14 cellular contexts compared by ENCODE assay signal in genomic region chr12:52187640-52188039, GRCh38. TPM values are rescaled to one million over a fixed set of nuclear protein-coding genes. Genes with fewer than 3 reads are reported as not detected.
"Had no signal": no experiment of that assay in that cellular context is flagged by ENCODE, and none has a peak within 500 bp of the region (broad histone marks: within the 10 kb centered on the region; RNA-seq: fewer than 3 reads in every experiment).

No MANE protein-coding gene starts in this region.

- H3K36me3 ChIP-seq: gastroesophageal sphincter, left ventricle myocardium inferior, pancreas, suprapubic skin had no signal

- H3K9me3 ChIP-seq: gastroesophageal sphincter, left ventricle myocardium inferior, pancreas, suprapubic skin had no signal

- H3K27me3 ChIP-seq: gastroesophageal sphincter, pancreas, suprapubic skin had no signal

- H3K4me3 ChIP-seq: gastroesophageal sphincter, left ventricle myocardium inferior, pancreas, suprapubic skin had no signal

- H3K27ac ChIP-seq: left ventricle myocardium inferior had no signal

- ATAC-seq: activated CD8-positive, alpha-beta T cell treated with anti-CD3 and anti-CD28 coated beads, Interleukin-2, amount 10 ng/mL, durations not matched to agents 7 days and 5 days; gastroesophageal sphincter; pancreas; stimulated activated naive CD8-positive, alpha-beta T cell treated with anti-CD3 and anti-CD28 coated beads, Interleukin-15, Interleukin-2, amounts not matched to agents 100 U/mL and 50 U/mL, for 24 hours had no signal

- DNase-seq: activated CD4-positive, alpha-beta T cell treated with anti-CD3 and anti-CD28 coated beads for 48 hours; activated CD8-positive, alpha-beta memory T cell treated with anti-CD3 and anti-CD28 coated beads, Interleukin-2, amount 50 U/mL, for 48 hours; activated CD8-positive, alpha-beta T cell treated with anti-CD3 and anti-CD28 coated beads, Interleukin-2, amount 10 ng/mL, durations not matched to agents 7 days and 5 days; aorta; kidney; left ventricle myocardium inferior; mesendoderm; pancreas; stimulated activated CD4-positive, alpha-beta T cell treated with anti-CD3 and anti-CD28 coated beads, Interleukin-4, amount 100 ng/mL, for 1 hour; stimulated activated CD8-positive, alpha-beta memory T cell treated with anti-CD3 and anti-CD28 coated beads, Interleukin-4, amount 100 ng/mL, for 48 hours; stimulated activated naive CD8-positive, alpha-beta T cell treated with anti-CD3 and anti-CD28 coated beads, Interleukin-15, Interleukin-2, amounts not matched to agents 100 U/mL and 50 U/mL, for 24 hours had no signal

RNA-seq across cellular contexts. Expression of gene KRT80, which starts 4.2 kb away (rescaled TPM):
- total RNA-seq: activated CD8-positive, alpha-beta T cell treated with anti-CD3 and anti-CD28 coated beads, Interleukin-2, amount 10 ng/mL, durations not matched to agents 7 days and 5 days; left ventricle myocardium inferior had no signal
- polyA plus RNA-seq: neural cell had no signal

RNA-seq across cellular contexts. Expression of gene KRT7, which starts 45.4 kb away (rescaled TPM):
- total RNA-seq: left ventricle myocardium inferior had no signal
- polyA plus RNA-seq: neural cell had no signal
